In genomic region chrX:74049126-74049525, GRCh38 we compare ENCODE assay signal across 1 cellular context.
TF ChIP-seq lines count a peak whose summit lies in the region.

No MANE protein-coding gene starts in this region.

TF ChIP-seq in IMR-90, 13 proteins besides CTCF, POLR2A, EP300 and RAD21 (continued from another document):
- TF ChIP-seq MXI1 (IDR thresholded peaks at IDR 0.05; ENCODE audit: borderline replicate concordance, low read depth, low read length) (no peak), SMC3 (IDR thresholded peaks at IDR 0.05; ENCODE audit: low read depth, low read length) (no peak), RCOR1 (IDR thresholded peaks at IDR 0.05; ENCODE audit: insufficient replicate concordance, low read length) (no peak), ELK1 (IDR thresholded peaks at IDR 0.05; ENCODE audit: borderline replicate concordance, low read depth, low read length) (no peak)
TF ChIP-seq in IMR-90: peak in this region for 0.
